Comparison of ENCODE assay signal across 9 cellular contexts in genomic region chr17:51846561-51846960, GRCh38.
"Had no signal": no experiment of that assay in that cellular context is flagged by ENCODE, and none has a peak within 500 bp of the region (broad histone marks: within the 10 kb centered on the region; RNA-seq: fewer than 3 reads in every experiment).

No MANE protein-coding gene starts in this region.

- H3K36me3 ChIP-seq: HAP-1 had no signal

- H3K4me3 Mint-ChIP-seq: HFFc6 had no signal

- ATAC-seq: HCT116, K562 had no signal

- H3K9me3 ChIP-seq: HAP-1 had no signal

- H3K27ac Mint-ChIP-seq: HFFc6 had no signal

- H3K27ac ChIP-seq: GM23248 had no signal

- H3K4me3 ChIP-seq: GM23248, HAP-1, K562 had no signal

- DNase-seq: GM23248, GOT3, H7, HFFc6, IMR-90, KG1 had no signal

- H3K9ac ChIP-seq: GM23248 had no signal

- H3K4me1 ChIP-seq: HAP-1 had no signal

- H2AFZ ChIP-seq: GM23248 had no signal
